In the genomic region with DNA sequence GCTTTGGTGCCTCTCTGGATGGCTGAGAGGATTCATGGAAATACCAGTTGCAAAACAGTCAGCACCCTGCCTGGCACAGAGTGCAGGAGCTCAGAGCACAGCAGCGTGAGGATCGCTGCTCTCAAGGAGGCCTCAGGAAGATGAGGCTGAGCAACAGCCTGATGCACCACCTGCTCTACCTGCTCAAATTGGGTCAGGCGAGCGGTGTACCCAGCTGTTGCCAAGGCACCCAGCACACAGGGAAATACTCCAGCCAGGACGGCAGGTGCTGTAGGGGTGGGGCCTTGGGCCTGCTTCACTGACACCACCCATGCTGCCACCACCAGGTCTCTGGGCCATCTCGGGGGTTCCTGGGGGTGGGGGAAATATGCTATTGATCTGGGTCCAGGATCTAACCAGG, we compare ENCODE assay signal across 1 cellular context.
TF ChIP-seq lines count a peak whose summit lies in the region.

No MANE protein-coding gene starts in this region.

TF ChIP-seq in SK-N-SH treated with all-trans-retinoic acid at 6 μM for 48 hours, 23 proteins besides CTCF, POLR2A, EP300 and RAD21 (continued from another document):
- no peak for TF ChIP-seq CSRNP3 (CRISPR knock-in tag; IDR thresholded peaks at IDR 0.05)
- TF ChIP-seq TSHZ2 (CRISPR knock-in tag; IDR thresholded peaks at IDR 0.05): no peak
TF ChIP-seq in SK-N-SH treated with all-trans-retinoic acid at 6 μM for 48 hours: peak in this region for 0.
